9 cellular contexts compared by ENCODE assay signal in the genomic region with DNA sequence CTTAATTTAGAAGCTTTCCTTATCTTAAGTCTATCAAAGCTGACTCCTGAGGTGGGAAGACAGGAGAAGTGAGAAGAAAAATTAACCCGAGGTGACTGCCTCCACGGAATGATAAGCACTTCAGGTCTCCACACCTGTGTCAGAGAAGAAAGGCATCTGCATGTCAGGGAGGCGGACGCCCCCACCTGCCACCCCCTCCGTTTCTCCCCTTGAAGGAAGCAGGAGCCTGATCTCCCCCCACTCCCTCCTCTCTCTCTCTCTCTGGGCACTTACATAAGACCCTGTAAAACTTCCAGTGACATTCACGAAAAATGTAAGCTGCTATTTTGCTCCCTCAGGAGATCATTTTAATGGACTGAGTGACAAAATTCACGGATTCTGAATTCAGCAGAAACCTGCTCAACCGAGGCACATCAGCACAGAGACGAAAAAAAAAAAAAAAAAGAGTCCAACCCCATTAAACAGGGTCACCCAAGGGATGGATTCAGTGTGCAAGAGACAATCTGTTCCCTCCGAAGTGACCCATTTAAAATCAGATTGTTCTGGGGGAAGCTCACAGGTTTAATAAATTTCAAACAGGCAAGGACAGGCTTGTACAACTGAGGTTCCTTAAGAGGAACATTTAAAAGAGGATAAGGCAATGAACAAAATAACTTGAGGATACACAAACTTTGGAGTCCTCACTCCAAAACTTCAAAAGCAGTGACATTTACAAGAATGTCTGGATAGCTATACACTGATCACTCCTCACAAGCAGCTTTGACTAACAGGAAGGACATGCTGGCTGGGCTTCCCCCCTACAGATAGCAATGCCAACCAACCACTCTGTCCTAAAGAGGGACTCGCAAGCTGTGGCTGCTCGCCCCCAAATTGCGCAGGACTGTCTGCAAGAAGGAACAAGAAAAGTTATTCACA. TPM values are rescaled to one million over a fixed set of nuclear protein-coding genes. Genes with fewer than 3 reads are reported as not detected.
A peak's percentile ranks its signal among the peaks of the same experiment; 100 is the strongest.
DNase-seq lines count a peak whose midpoint lies in the region; ATAC-seq, FAIRE-seq and TF ChIP-seq lines count a peak whose summit lies in the region.
"Had no signal": no experiment of that assay in that cellular context is flagged by ENCODE, and none has a peak within 500 bp of the region (broad histone marks: within the 10 kb centered on the region; RNA-seq: fewer than 3 reads in every experiment).

No MANE protein-coding gene starts in this region.

- H3K9ac ChIP-seq in astrocyte (ENCODE audit: low read length) (peak overlapping the region; percentile 77), subcutaneous abdominal adipose tissue (ENCODE audit: low read length in 5 of 5) (peak overlapping the region in 4 of 5 donors; percentile 35 to 87 (median 62))

- no peak for FAIRE-seq in astrocyte (lab: Jason Lieb, UNC)
- FAIRE-seq: G401.6 had no signal

- peaks cover 24% of the 10 kb centered on the region for H3K79me2 ChIP-seq in astrocyte (ENCODE audit: insufficient read depth, low read length)

- H3K27me3 ChIP-seq in astrocyte (ENCODE audit: insufficient read depth, low read length): no peaks in the 10 kb centered on the region
- peaks cover 2% of the 10 kb centered on the region for H3K27me3 ChIP-seq in kidney epithelial cell (ENCODE audit: control insufficient read depth, insufficient read depth, low read length)
- H3K27me3 ChIP-seq in subcutaneous abdominal adipose tissue (ENCODE audit: control insufficient read depth in 5 of 5, insufficient read depth in 4 of 5, low read length in 5 of 5): peaks cover 0 to 5% (median 0%) of the 10 kb centered on the region in 5 donors

- H4K20me1 ChIP-seq in astrocyte (ENCODE audit: insufficient read depth, low read length): peaks cover 47% of the 10 kb centered on the region

- ATAC-seq in activated T-cell treated with anti-CD3 and anti-CD28 coated beads, Interleukin-2, amount 50 U/mL, for 4 hours: no peak
- no peak for ATAC-seq in GM21381 (IDR thresholded peaks at IDR 0.05; ENCODE audit: unreplicated experiment)

- no peaks in the 10 kb centered on the region for H3K36me3 Mint-ChIP-seq in activated T-cell treated with anti-CD3 and anti-CD28 coated beads, Interleukin-2, amount 50 U/mL, for 4 hours (ENCODE audit: insufficient read depth)
- H3K36me3 Mint-ChIP-seq in astrocyte (ENCODE audit: low read depth, unreplicated experiment): peaks cover 6% of the 10 kb centered on the region

- peaks cover 8% of the 10 kb centered on the region for H3K4me1 ChIP-seq in astrocyte (ENCODE audit: insufficient read depth, low read length)
- peaks cover 1 to 52% (median 39%) of the 10 kb centered on the region in 5 donors for H3K4me1 ChIP-seq in subcutaneous abdominal adipose tissue (ENCODE audit: control insufficient read depth in 5 of 5, insufficient read depth in 5 of 5, low read length in 5 of 5)

- H2AFZ ChIP-seq in astrocyte (ENCODE audit: low read depth, low read length): peak overlapping the region; percentile 54

- peaks cover 55% of the 10 kb centered on the region for H3K27me3 Mint-ChIP-seq in activated T-cell treated with anti-CD3 and anti-CD28 coated beads, Interleukin-2, amount 50 U/mL, for 4 hours (ENCODE audit: low read depth)
- no peaks in the 10 kb centered on the region for H3K27me3 Mint-ChIP-seq in astrocyte (ENCODE audit: low read depth, unreplicated experiment)

- H3K4me3 Mint-ChIP-seq in activated T-cell treated with anti-CD3 and anti-CD28 coated beads, Interleukin-2, amount 50 U/mL, for 4 hours: peak overlapping the region; percentile 22
- peak overlapping the region; percentile 97 for H3K4me3 Mint-ChIP-seq in astrocyte (ENCODE audit: unreplicated experiment)

- TF ChIP-seq CTCF in astrocyte (IDR thresholded peaks at IDR 0.05; ENCODE audit: insufficient read depth, low read depth, low read length): no peak
- no peak for TF ChIP-seq CTCF in kidney epithelial cell (IDR thresholded peaks at IDR 0.05; ENCODE audit: insufficient read depth, low read length, poor library complexity, severe bottlenecking)

- peak overlapping the region; percentile 70 for H3K4me3 ChIP-seq in astrocyte (ENCODE audit: insufficient read depth, low read depth, low read length)
- peak overlapping the region; percentile 86 for H3K4me3 ChIP-seq in kidney epithelial cell (ENCODE audit: low read depth, low read length)
- H3K4me3 ChIP-seq in subcutaneous abdominal adipose tissue (ENCODE audit: low read depth in 1 of 5, low read length in 5 of 5): peak overlapping the region; percentile 60 to 84 (median 71)

- H3K27ac Mint-ChIP-seq in astrocyte (ENCODE audit: unreplicated experiment): peak overlapping the region; percentile 82

- H3K36me3 ChIP-seq in astrocyte (ENCODE audit: insufficient read depth, low read length) (no peaks in the 10 kb centered on the region), kidney epithelial cell (ENCODE audit: control insufficient read depth, insufficient read depth, low read length) (no peaks in the 10 kb centered on the region), subcutaneous abdominal adipose tissue (ENCODE audit: control insufficient read depth in 5 of 5, insufficient read depth in 5 of 5, low read length in 5 of 5) (no peaks in the 10 kb centered on the region)

- H3K27ac ChIP-seq in astrocyte (ENCODE audit: low read depth, low read length) (no peak overlapping the region), subcutaneous abdominal adipose tissue (ENCODE audit: low read depth, low read length) (no peak overlapping the region)

- no peak for DNase-seq in activated T-cell treated with anti-CD3 and anti-CD28 coated beads, Interleukin-2, amount 50 U/mL, for 4 hours
- DNase-seq in activated T-cell treated with anti-CD3 and anti-CD28 coated beads, Interleukin-2, amount 50 U/mL, for 48 hours: no peak
- peak; percentile 12 for DNase-seq in astrocyte (ENCODE audit: low read depth)
- DNase-seq in kidney epithelial cell (ENCODE audit: low read depth): no peak
- DNase-seq in stimulated activated naive CD4-positive, alpha-beta T cell (lab: John Stamatoyannopoulos, UW): no peak
- no peak for DNase-seq in amniotic stem cell (lab: John Stamatoyannopoulos, UW)

- H3K9me3 Mint-ChIP-seq in activated T-cell treated with anti-CD3 and anti-CD28 coated beads, Interleukin-2, amount 50 U/mL, for 4 hours: no peaks in the 10 kb centered on the region
- no peaks in the 10 kb centered on the region for H3K9me3 Mint-ChIP-seq in astrocyte (ENCODE audit: unreplicated experiment)

- peak overlapping the region; percentile 88 for H3K4me2 ChIP-seq in astrocyte (ENCODE audit: low read length)

- H3K9me3 ChIP-seq in astrocyte (ENCODE audit: insufficient read depth, low read depth, low read length): no peaks in the 10 kb centered on the region
- no peaks in the 10 kb centered on the region for H3K9me3 ChIP-seq in subcutaneous abdominal adipose tissue (ENCODE audit: control insufficient read depth in 5 of 5, low read length in 5 of 5)

- H3K4me1 Mint-ChIP-seq in activated T-cell treated with anti-CD3 and anti-CD28 coated beads, Interleukin-2, amount 50 U/mL, for 4 hours (ENCODE audit: low read depth): peaks cover 19% of the 10 kb centered on the region
- H3K4me1 Mint-ChIP-seq in astrocyte (ENCODE audit: low read depth, unreplicated experiment): peaks cover 28% of the 10 kb centered on the region

RNA-seq across cellular contexts. Expression of gene LARGE1, which starts 1.3 kb away (rescaled TPM):
- 1 to 10 TPM in 2 of 3 donors, under 1 TPM in 1; 0.73 to 2.2 (median 1.0) TPM for total RNA-seq in activated T-cell treated with anti-CD3 and anti-CD28 coated beads, Interleukin-2, amount 50 U/mL, for 4 hours
- 88.9 and 92.6 TPM in 2 replicates for total RNA-seq in astrocyte
- 17.8 and 21.0 TPM in 2 replicates for total RNA-seq in kidney epithelial cell
